ENCODE assay signal across 26 cellular contexts in the genomic region with DNA sequence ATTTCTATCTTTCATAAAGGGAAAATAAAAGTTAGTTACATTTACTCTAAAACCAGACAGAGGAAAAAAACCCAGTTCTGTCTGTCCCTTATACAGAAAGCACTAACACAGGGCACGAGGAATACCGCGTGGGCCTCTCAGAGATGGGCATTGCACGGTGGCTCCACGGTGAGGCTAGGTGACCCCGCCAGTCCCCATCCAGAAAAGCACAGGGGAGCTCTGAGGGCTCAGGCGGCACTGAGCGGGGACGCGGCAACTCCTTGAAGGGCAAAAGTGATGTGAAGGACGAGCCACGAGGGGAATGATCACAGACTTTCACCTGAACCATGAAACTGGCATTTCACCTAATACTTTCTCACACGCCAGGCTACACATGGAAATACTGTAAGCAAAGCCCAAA. TPM values are rescaled to one million over a fixed set of nuclear protein-coding genes. Genes with fewer than 3 reads are reported as not detected.
DNase-seq lines count a peak whose midpoint lies in the region; ATAC-seq and TF ChIP-seq lines count a peak whose summit lies in the region.
"Had no signal": no experiment of that assay in that cellular context is flagged by ENCODE, and none has a peak within 500 bp of the region (broad histone marks: within the 10 kb centered on the region; RNA-seq: fewer than 3 reads in every experiment).

No MANE protein-coding gene starts in this region.

- no peak overlapping the region for H3K4me3 Mint-ChIP-seq in natural killer cell
- no peak overlapping the region for H3K4me3 Mint-ChIP-seq in natural killer cell treated with Interleukin-12 subunit alpha and Interleukin-12 subunit beta and Interleukin-15 and Interleukin-18, amount 100 ng/mL, for 72 hours
- no peak overlapping the region for H3K4me3 Mint-ChIP-seq in T-helper 17 cell
- H3K4me3 Mint-ChIP-seq in naive thymus-derived CD4-positive, alpha-beta T cell: no peak overlapping the region
- H3K4me3 Mint-ChIP-seq: CD4-positive, alpha-beta memory T cell had no signal

- H3K27me3 Mint-ChIP-seq in natural killer cell (ENCODE audit: low read depth in 2 of 2) (no peaks in the 10 kb centered on the region), T-helper 17 cell (no peaks in the 10 kb centered on the region)
- H3K27me3 Mint-ChIP-seq in natural killer cell treated with Interleukin-12 subunit alpha and Interleukin-12 subunit beta and Interleukin-15 and Interleukin-18, amount 100 ng/mL, for 72 hours: no peaks in the 10 kb centered on the region
- H3K27me3 Mint-ChIP-seq in naive thymus-derived CD4-positive, alpha-beta T cell: no peaks in the 10 kb centered on the region
- H3K27me3 Mint-ChIP-seq: CD4-positive, alpha-beta memory T cell had no signal

- no peak overlapping the region for H3K4me3 ChIP-seq in naive thymus-derived CD4-positive, alpha-beta T cell (ENCODE audit: low read length)
- H3K4me3 ChIP-seq: A549; BLaER1 treated with 17β-estradiol and CSF1 and Interleukin-3, amounts not matched to agents 10 nM and 100 nM; GM23248; SJSA1 had no signal

- H3K27ac ChIP-seq in naive thymus-derived CD4-positive, alpha-beta T cell (ENCODE audit: low read depth, low read length): no peak overlapping the region
- H3K27ac ChIP-seq: A549; BLaER1 treated with 17β-estradiol and CSF1 and Interleukin-3, amounts not matched to agents 10 nM and 100 nM; GM23248; KMS-11; SJSA1 had no signal

- no peaks in the 10 kb centered on the region for H3K27me3 ChIP-seq in naive thymus-derived CD4-positive, alpha-beta T cell (ENCODE audit: control insufficient read depth in 2 of 2, insufficient read depth in 2 of 2, low read length in 2 of 2)
- H3K27me3 ChIP-seq: BLaER1 treated with 17β-estradiol and CSF1 and Interleukin-3, amounts not matched to agents 10 nM and 100 nM; SJSA1 had no signal

- H3K27ac Mint-ChIP-seq in natural killer cell: peak overlapping the region; percentile 80 to 83
- H3K27ac Mint-ChIP-seq in natural killer cell treated with Interleukin-12 subunit alpha and Interleukin-12 subunit beta and Interleukin-15 and Interleukin-18, amount 100 ng/mL, for 72 hours: peak overlapping the region in 1 of 2 donors; percentile 51
- H3K27ac Mint-ChIP-seq in T-helper 17 cell: peak overlapping the region; percentile 78
- peak overlapping the region in 7 of 9 donors; percentile 1 to 84 (median 58) for H3K27ac Mint-ChIP-seq in naive thymus-derived CD4-positive, alpha-beta T cell

- H3K36me3 Mint-ChIP-seq in natural killer cell (peaks cover 7% of the 10 kb centered on the region), T-helper 17 cell (ENCODE audit: low read depth) (no peaks in the 10 kb centered on the region)
- H3K36me3 Mint-ChIP-seq in natural killer cell treated with Interleukin-12 subunit alpha and Interleukin-12 subunit beta and Interleukin-15 and Interleukin-18, amount 100 ng/mL, for 72 hours: peaks cover 5% of the 10 kb centered on the region
- H3K36me3 Mint-ChIP-seq in naive thymus-derived CD4-positive, alpha-beta T cell: peaks cover 0 to 34% (median 17%) of the 10 kb centered on the region in 5 donors

- H3K9me3 Mint-ChIP-seq in natural killer cell: no peaks in the 10 kb centered on the region
- no peaks in the 10 kb centered on the region for H3K9me3 Mint-ChIP-seq in natural killer cell treated with Interleukin-12 subunit alpha and Interleukin-12 subunit beta and Interleukin-15 and Interleukin-18, amount 100 ng/mL, for 72 hours
- H3K9me3 Mint-ChIP-seq in naive thymus-derived CD4-positive, alpha-beta T cell: peaks cover 0 to 10% (median 0%) of the 10 kb centered on the region in 11 donors

- H3K4me1 ChIP-seq in naive thymus-derived CD4-positive, alpha-beta T cell (ENCODE audit: control insufficient read depth in 2 of 2, insufficient read depth in 2 of 2, low read length in 2 of 2): no peaks in the 10 kb centered on the region
- H3K4me1 ChIP-seq: A549, SJSA1 had no signal

- H3K9me3 ChIP-seq in T-helper 17 cell (ENCODE audit: control insufficient read depth, low read length, poor library complexity, severe bottlenecking): no peaks in the 10 kb centered on the region
- H3K9me3 ChIP-seq in naive thymus-derived CD4-positive, alpha-beta T cell (ENCODE audit: control insufficient read depth in 2 of 3, low read length in 3 of 3): no peaks in the 10 kb centered on the region
- H3K9me3 ChIP-seq: A549; BLaER1 treated with 17β-estradiol and CSF1 and Interleukin-3, amounts not matched to agents 10 nM and 100 nM; SJSA1 had no signal

- CTCF ChIA-PET in naive thymus-derived CD4-positive, alpha-beta T cell (lab: Charles Lee): interaction anchor here (0.6 to 1.2 kb wide), 4 partner anchors 11 to 1384 kb away, joined by 3 to 5 read pairs (median 4); no protein-coding TSS in a partner anchor

- peaks cover 7 to 34% (median 15%) of the 10 kb centered on the region in 3 experiments for H3K36me3 ChIP-seq in naive thymus-derived CD4-positive, alpha-beta T cell (ENCODE audit: control insufficient read depth in 2 of 3, insufficient read depth in 3 of 3, low read length in 3 of 3)

- ATAC-seq in natural killer cell: no peak
- no peak for ATAC-seq in natural killer cell treated with Interleukin-12 subunit alpha and Interleukin-12 subunit beta and Interleukin-15 and Interleukin-18, amount 100 ng/mL, for 72 hours
- ATAC-seq in T-helper 17 cell: peak; percentile 19
- ATAC-seq in naive thymus-derived CD4-positive, alpha-beta T cell: no peak
- no peak for ATAC-seq in GM19452 (IDR thresholded peaks at IDR 0.05; ENCODE audit: unreplicated experiment)
- ATAC-seq: A549 had no signal

- POLR2A ChIA-PET in naive thymus-derived CD4-positive, alpha-beta T cell (lab: Charles Lee): interaction anchor here (0.7 kb wide), 2 partner anchors 9 to 36 kb away, joined by 3 read pairs; partner anchors contain the start of gene FBXW11

- DNase-seq in natural killer cell (no peak), T-helper 17 cell (no peak)
- DNase-seq in natural killer cell treated with Interleukin-12 subunit alpha and Interleukin-12 subunit beta and Interleukin-15 and Interleukin-18, amount 100 ng/mL, for 72 hours (ENCODE audit: low spot score): no peak
- no peak for DNase-seq in naive thymus-derived CD4-positive, alpha-beta T cell
- no peak for DNase-seq in activated CD4-positive, alpha-beta T cell treated with anti-CD3 and anti-CD28 coated beads for 48 hours
- DNase-seq in activated CD8-positive, alpha-beta memory T cell treated with anti-CD3 and anti-CD28 coated beads, Interleukin-2, amount 50 U/mL, for 4 hours: no peak
- DNase-seq: AML-193; CD4-positive, alpha-beta memory T cell; DMS 273 treated with DMSO at 0.1 percent for 48 hours; DMS79; GF-D8; GM23248; H7; IMR-90; MM.1S; NCI-H1694; NCI-H2029 treated with DMSO at 0.1 percent for 48 hours; NCI-H2227 treated with DMSO at 0.1 percent for 48 hours; NCI-H526 treated with DMSO at 0.1 percent for 48 hours; Right ventricle myocardium superior; RPMI8226 had no signal

- H3K4me1 Mint-ChIP-seq in natural killer cell: peaks cover 20 to 31% of the 10 kb centered on the region in 2 donors
- peaks cover 0 to 13% of the 10 kb centered on the region in 2 donors for H3K4me1 Mint-ChIP-seq in natural killer cell treated with Interleukin-12 subunit alpha and Interleukin-12 subunit beta and Interleukin-15 and Interleukin-18, amount 100 ng/mL, for 72 hours (ENCODE audit: low read depth in 2 of 2)
- H3K4me1 Mint-ChIP-seq in T-helper 17 cell: peaks cover 13% of the 10 kb centered on the region
- H3K4me1 Mint-ChIP-seq in naive thymus-derived CD4-positive, alpha-beta T cell: peaks cover 0 to 13% (median 9%) of the 10 kb centered on the region in 7 donors

- intact Hi-C loops in natural killer cell (cut with micrococcal nuclease): no loop called here
- intact Hi-C loops in naive thymus-derived CD4-positive, alpha-beta T cell (cut with micrococcal nuclease): loop anchor here (1.0 to 5.0 kb wide), 2 partner anchors 24 to 35 kb away; partner anchors contain the start of gene FBXW11 (in 1 of the 2)

- TF ChIP-seq CTCF in natural killer cell (IDR thresholded peaks at IDR 0.05): no peak

RNA-seq across cellular contexts. Expression of gene FBXW11, which starts 35.7 kb away (rescaled TPM):
- total RNA-seq in natural killer cell (10 to 100 TPM; 26.7 to 40.3 (median 39.5) TPM), T-helper 17 cell (10 to 100 TPM; 28.3 to 30.1 TPM)
- 10 to 100 TPM; 47.3 to 54.8 TPM for total RNA-seq in natural killer cell treated with Interleukin-12 subunit alpha and Interleukin-12 subunit beta and Interleukin-15 and Interleukin-18, amount 100 ng/mL, for 72 hours
- total RNA-seq in naive thymus-derived CD4-positive, alpha-beta T cell: 10 to 100 TPM; 29.1 to 40.7 (median 33.6) TPM
- polyA plus RNA-seq in naive thymus-derived CD4-positive, alpha-beta T cell: 10 to 100 TPM; 15.0 to 21.5 TPM
